10 cellular contexts compared by ENCODE assay signal in the genomic region with DNA sequence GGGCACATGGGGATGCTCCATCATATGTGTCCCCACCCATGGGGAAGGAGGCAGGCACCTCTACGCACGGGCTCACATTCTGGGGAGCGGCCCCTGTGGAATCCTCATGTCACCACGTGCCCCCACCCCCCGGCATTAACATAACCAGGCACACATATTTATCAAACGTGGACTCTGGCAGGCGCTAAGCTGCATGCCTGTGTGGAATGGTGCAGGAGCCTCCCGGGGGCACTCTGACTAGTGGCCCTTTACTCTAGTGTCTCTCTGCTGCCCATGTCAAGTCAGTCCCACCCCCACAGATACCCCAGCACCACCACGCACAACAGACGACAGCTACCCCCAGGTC.
DNase-seq lines count a peak whose midpoint lies in the region; ATAC-seq and TF ChIP-seq lines count a peak whose summit lies in the region.
"Had no signal": no experiment of that assay in that cellular context is flagged by ENCODE, and none has a peak within 500 bp of the region (broad histone marks: within the 10 kb centered on the region; RNA-seq: fewer than 3 reads in every experiment).

No MANE protein-coding gene starts in this region.

- no peak for TF ChIP-seq CTCF in brain (conservative IDR thresholded peaks at IDR 0.05)

- ATAC-seq in naive thymus-derived CD4-positive, alpha-beta T cell = no peak
- no peak for ATAC-seq in GM19328 (IDR thresholded peaks at IDR 0.05; ENCODE audit: unreplicated experiment)

- H3K36me3 ChIP-seq in CD4-positive, alpha-beta memory T cell (ENCODE audit: insufficient read depth, low read length) = peaks cover 25% of the 10 kb centered on the region
- H3K36me3 ChIP-seq in naive thymus-derived CD4-positive, alpha-beta T cell (ENCODE audit: control insufficient read depth in 2 of 3, insufficient read depth in 3 of 3, low read length in 3 of 3) = peaks cover 0 to 15% (median under 1%) of the 10 kb centered on the region in 3 experiments

- H3K4me1 Mint-ChIP-seq in CD4-positive, alpha-beta memory T cell = peaks cover 75 to 97% (median 90%) of the 10 kb centered on the region in 4 donors
- peaks cover 82% of the 10 kb centered on the region for H3K4me1 Mint-ChIP-seq in brain
- H3K4me1 Mint-ChIP-seq in naive thymus-derived CD4-positive, alpha-beta T cell = peaks cover 78 to 97% (median 89%) of the 10 kb centered on the region in 7 donors

- H3K4me3 Mint-ChIP-seq in CD4-positive, alpha-beta memory T cell = peak overlapping the region; percentile 83 to 94 (median 91)
- H3K4me3 Mint-ChIP-seq in brain = peak overlapping the region in 1 of 5 experiments; percentile 18
- peak overlapping the region; percentile 80 to 97 (median 89) for H3K4me3 Mint-ChIP-seq in naive thymus-derived CD4-positive, alpha-beta T cell

- H3K27ac ChIP-seq in CD4-positive, alpha-beta memory T cell (ENCODE audit: low read depth, low read length) = peak overlapping the region; percentile 88
- H3K27ac ChIP-seq in naive thymus-derived CD4-positive, alpha-beta T cell (ENCODE audit: low read depth, low read length) = peak overlapping the region; percentile 75

- CTCF ChIA-PET in CD4-positive, alpha-beta memory T cell (lab: Charles Lee; ENCODE audit: partially characterized antibody) = interaction anchor here (1.2 to 14.1 kb wide), 10 partner anchors 9 to 65 kb away, joined by 3 to 158 read pairs (median 6); a partner anchor contains a TSS
- CTCF ChIA-PET in naive thymus-derived CD4-positive, alpha-beta T cell (lab: Charles Lee) = interaction anchor here (1.0 to 2.8 kb wide), 4 partner anchors 28 to 67 kb away, joined by 3 to 14 read pairs (median 4); a partner anchor contains a TSS

- no peaks in the 10 kb centered on the region for H3K27me3 Mint-ChIP-seq in CD4-positive, alpha-beta memory T cell
- H3K27me3 Mint-ChIP-seq in brain = no peaks in the 10 kb centered on the region
- no peaks in the 10 kb centered on the region for H3K27me3 Mint-ChIP-seq in naive thymus-derived CD4-positive, alpha-beta T cell

- DNase-seq in CD4-positive, alpha-beta memory T cell = no peak
- DNase-seq in Jurkat, Clone E6-1 (ENCODE audit: low read depth, low spot score) = no peak
- DNase-seq in naive thymus-derived CD4-positive, alpha-beta T cell = no peak
- no peak for DNase-seq in stimulated activated naive CD4-positive, alpha-beta T cell treated with Interleukin-2 at 50 U/mL for 16 hours (lab: John Stamatoyannopoulos, UW)
- no peak for DNase-seq in KG1 (lab: John Stamatoyannopoulos, UW)
- no peak for DNase-seq in NCI-H748 (lab: John Stamatoyannopoulos, UW; ENCODE audit: unreplicated experiment)
- DNase-seq: COR-L47, NCI-H2227 treated with DMSO at 0.1 percent for 48 hours had no signal

- H3K27me3 ChIP-seq in CD4-positive, alpha-beta memory T cell (ENCODE audit: insufficient read depth, low read length) = no peaks in the 10 kb centered on the region
- H3K27me3 ChIP-seq in naive thymus-derived CD4-positive, alpha-beta T cell (ENCODE audit: control insufficient read depth in 2 of 2, insufficient read depth in 2 of 2, low read length in 2 of 2) = no peaks in the 10 kb centered on the region

- H3K36me3 Mint-ChIP-seq in CD4-positive, alpha-beta memory T cell = peaks cover 0 to 64% of the 10 kb centered on the region in 2 donors
- H3K36me3 Mint-ChIP-seq in brain = no peaks in the 10 kb centered on the region
- H3K36me3 Mint-ChIP-seq in naive thymus-derived CD4-positive, alpha-beta T cell = peaks cover 0 to 29% (median 17%) of the 10 kb centered on the region in 5 donors

- H3K4me3 ChIP-seq in CD4-positive, alpha-beta memory T cell (ENCODE audit: low read length in 2 of 2) = peak overlapping the region in 1 of 2 donors; percentile 68
- peak overlapping the region; percentile 43 for H3K4me3 ChIP-seq in Jurkat, Clone E6-1 (ENCODE audit: low read length)
- peak overlapping the region; percentile 31 for H3K4me3 ChIP-seq in naive thymus-derived CD4-positive, alpha-beta T cell (ENCODE audit: low read length)

- no peaks in the 10 kb centered on the region for H3K9me3 Mint-ChIP-seq in CD4-positive, alpha-beta memory T cell
- no peaks in the 10 kb centered on the region for H3K9me3 Mint-ChIP-seq in brain
- peaks cover 0 to 2% (median 0%) of the 10 kb centered on the region in 11 donors for H3K9me3 Mint-ChIP-seq in naive thymus-derived CD4-positive, alpha-beta T cell

- POLR2A ChIA-PET in CD4-positive, alpha-beta memory T cell (lab: Charles Lee; ENCODE audit: partially characterized antibody) = interaction anchor here (0.7 to 12.7 kb wide), 17 partner anchors 9 to 108 kb away, joined by 3 to 182 read pairs (median 15); a partner anchor contains a TSS
- POLR2A ChIA-PET in naive thymus-derived CD4-positive, alpha-beta T cell (lab: Charles Lee) = interaction anchor here (0.7 to 9.6 kb wide), 17 partner anchors 8 to 158 kb away, joined by 3 to 150 read pairs (median 5); a partner anchor contains a TSS

- H3K9me3 ChIP-seq in CD4-positive, alpha-beta memory T cell (ENCODE audit: control insufficient read depth in 1 of 2, low read length in 2 of 2) = no peaks in the 10 kb centered on the region
- H3K9me3 ChIP-seq in naive thymus-derived CD4-positive, alpha-beta T cell (ENCODE audit: control insufficient read depth in 2 of 3, low read length in 3 of 3) = no peaks in the 10 kb centered on the region

- H3K4me1 ChIP-seq in CD4-positive, alpha-beta memory T cell (ENCODE audit: insufficient read depth, low read length) = peaks cover 91% of the 10 kb centered on the region
- H3K4me1 ChIP-seq in naive thymus-derived CD4-positive, alpha-beta T cell (ENCODE audit: control insufficient read depth in 2 of 2, insufficient read depth in 2 of 2, low read length in 2 of 2) = peaks cover 76 to 81% of the 10 kb centered on the region in 2 donors

- peak overlapping the region; percentile 93 to 99 (median 96) for H3K27ac Mint-ChIP-seq in CD4-positive, alpha-beta memory T cell
- H3K27ac Mint-ChIP-seq in brain = peak overlapping the region; percentile 45 to 89 (median 82)
- H3K27ac Mint-ChIP-seq in naive thymus-derived CD4-positive, alpha-beta T cell = peak overlapping the region; percentile 86 to 98 (median 95)

- intact Hi-C loops in CD4-positive, alpha-beta memory T cell (cut with micrococcal nuclease) = loop anchor here (2.0 to 5.0 kb wide), 2 partner anchors 15 to 51 kb away; no protein-coding TSS in a partner anchor
- intact Hi-C loops in naive thymus-derived CD4-positive, alpha-beta T cell (cut with micrococcal nuclease) = loop anchor here (1.0 to 2.0 kb wide), 7 partner anchors 15 to 65 kb away; no protein-coding TSS in a partner anchor
